34 cellular contexts compared by ENCODE assay signal in the genomic region with DNA sequence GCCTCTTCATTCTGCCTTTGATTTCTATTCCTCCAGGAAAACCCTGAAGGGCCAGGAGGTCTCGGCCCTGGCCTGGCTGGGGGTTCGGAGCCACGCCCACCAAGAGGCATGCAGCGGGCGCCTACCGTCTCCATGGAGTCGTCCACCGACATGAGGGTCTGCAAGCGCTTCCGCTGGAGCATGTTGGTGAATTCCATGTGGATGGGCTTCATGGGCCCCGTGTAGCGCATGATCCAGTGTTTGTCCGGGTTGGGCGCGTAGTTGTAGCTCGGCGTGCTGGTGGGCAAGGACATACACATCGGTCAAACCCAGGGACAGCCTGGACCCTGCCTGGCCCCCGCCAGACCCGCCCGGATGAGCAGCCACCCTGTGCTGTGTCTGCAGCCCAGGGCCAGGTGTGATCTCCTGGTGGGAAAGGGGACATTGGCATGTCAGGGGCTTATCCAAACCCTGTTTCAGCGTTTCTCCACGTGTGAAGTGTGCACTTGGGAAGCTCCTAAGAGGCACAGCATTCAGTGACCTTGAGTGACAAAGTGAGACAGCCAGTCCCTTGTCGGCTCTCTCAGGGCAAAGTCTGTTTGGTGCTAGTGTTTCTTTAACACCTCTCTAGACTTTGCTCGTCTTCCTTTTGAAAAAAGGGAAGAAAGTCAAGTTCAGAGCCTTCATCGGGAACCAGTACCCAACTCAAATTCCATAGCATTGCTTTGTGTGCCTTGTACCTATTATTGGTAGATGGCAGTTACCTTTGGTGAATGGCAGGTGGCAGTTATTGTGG.
"Had no signal": no experiment of that assay in that cellular context is flagged by ENCODE, and none has a peak within 500 bp of the region (broad histone marks: within the 10 kb centered on the region; RNA-seq: fewer than 3 reads in every experiment).

No MANE protein-coding gene starts in this region.

- H3K27ac ChIP-seq: ascending aorta, breast epithelium, coronary artery, dorsolateral prefrontal cortex, foreskin keratinocyte, gastrocnemius medialis, heart left ventricle had no signal

- H3K27me3 Mint-ChIP-seq: activated CD4-positive, alpha-beta memory T cell treated with anti-CD3 and anti-CD28 coated beads for 36 hours; activated CD4-positive, alpha-beta T cell treated with anti-CD3 and anti-CD28 coated beads, Interleukin-2, amount 10 ng/mL, durations not matched to agents 24 days and 14 days; activated CD8-positive, alpha-beta memory T cell treated with anti-CD3 and anti-CD28 coated beads, Interleukin-2, amount 10 ng/mL, durations not matched to agents 7 days and 5 days; activated naive CD8-positive, alpha-beta T cell treated with anti-CD3 and anti-CD28 coated beads, Interleukin-2, amount 10 ng/mL, durations not matched to agents 7 days and 5 days; dendritic cell treated with granulocyte-macrophage colony-stimulating factor and Interleukin-4, amounts not matched to agents 40 ng/mL and 50 ng/mL, for 4 days had no signal

- DNase-seq: activated CD4-positive, alpha-beta memory T cell treated with anti-CD3 and anti-CD28 coated beads for 36 hours; activated CD4-positive, alpha-beta T cell treated with anti-CD3 and anti-CD28 coated beads for 36 hours; activated CD4-positive, alpha-beta T cell treated with anti-CD3 and anti-CD28 coated beads, Interleukin-2, amount 10 ng/mL, durations not matched to agents 24 days and 14 days; activated CD4-positive, CD25-positive, alpha-beta regulatory T cell; activated CD4-positive, CD25-positive, alpha-beta regulatory T cell treated with anti-CD3 and anti-CD28 coated beads, Interleukin-2, amount 50 U/mL, for 72 hours; activated CD8-positive, alpha-beta memory T cell treated with anti-CD3 and anti-CD28 coated beads, Interleukin-2, amount 10 ng/mL, durations not matched to agents 7 days and 5 days; activated CD8-positive, alpha-beta memory T cell treated with anti-CD3 and anti-CD28 coated beads, Interleukin-2, amount 50 U/mL, for 4 hours; activated CD8-positive, alpha-beta T cell treated with anti-CD3 and anti-CD28 coated beads, Interleukin-2, amount 10 ng/mL, durations not matched to agents 7 days and 5 days; activated effector memory CD4-positive, alpha-beta T cell treated with anti-CD3 and anti-CD28 coated beads, Interleukin-2, amount 50 U/mL, for 16 hours; activated naive CD4-positive, alpha-beta T cell treated with anti-CD3 and anti-CD28 coated beads for 36 hours; activated naive CD8-positive, alpha-beta T cell treated with anti-CD3 and anti-CD28 coated beads, Interleukin-2, amount 10 ng/mL, durations not matched to agents 7 days and 5 days; activated T-cell treated with anti-CD3 and anti-CD28 coated beads, Interleukin-2, amount 50 U/mL, for 1 hour; activated T-cell treated with anti-CD3 and anti-CD28 coated beads, Interleukin-2, amount 50 U/mL, for 48 hours; dorsolateral prefrontal cortex; effector memory CD4-positive, alpha-beta T cell; endodermal cell; foreskin keratinocyte; gastrocnemius medialis; glutamatergic neuron; heart left ventricle; T-helper 1 cell; T-helper 17 cell; T1000 had no signal

- H3K9me3 Mint-ChIP-seq: activated CD4-positive, alpha-beta memory T cell treated with anti-CD3 and anti-CD28 coated beads for 36 hours; activated CD4-positive, alpha-beta T cell treated with anti-CD3 and anti-CD28 coated beads, Interleukin-2, amount 10 ng/mL, durations not matched to agents 24 days and 14 days; activated naive CD4-positive, alpha-beta T cell treated with anti-CD3 and anti-CD28 coated beads for 36 hours; activated naive CD4-positive, alpha-beta T cell treated with anti-CD3 and anti-CD28 coated beads, Interleukin-2, amount 50 U/mL, for 72 hours; activated naive CD8-positive, alpha-beta T cell treated with anti-CD3 and anti-CD28 coated beads, Interleukin-2, amount 10 ng/mL, durations not matched to agents 7 days and 5 days; activated T-helper 1 cell treated with anti-CD3 and anti-CD28 coated beads, Interleukin-12 subunit alpha, Interleukin-12 subunit beta, Interleukin-2, Interleukin-4 antibody, amounts not matched to agents 30 ng/mL and 10 ng/mL and 1 ng/mL, durations not matched to agents 14 hours and 24 hours and 36 hours; activated T-helper 2 cell treated with anti-CD3 and anti-CD28 coated beads, Interferon-gamma antibody, Interleukin-2, Interleukin-4, amounts not matched to agents 10 μg/mL and 5 μg/mL and 100 μg/mL, durations not matched to agents 14 hours and 24 hours and 36 hours; central memory CD8-positive, alpha-beta T cell; dendritic cell treated with granulocyte-macrophage colony-stimulating factor and Interleukin-4, amounts not matched to agents 40 ng/mL and 50 ng/mL, for 4 days; endodermal cell; T-helper 2 cell treated with Interferon-gamma antibody and Interleukin-4, amounts not matched to agents 5 μg/mL and 100 μg/mL, for 36 hours had no signal

- H3K36me3 ChIP-seq: breast epithelium had no signal

- H3K4me1 ChIP-seq: ascending aorta, breast epithelium, foreskin keratinocyte, gastrocnemius medialis had no signal

- H3K4me3 ChIP-seq: ascending aorta, breast epithelium, coronary artery, dorsolateral prefrontal cortex, gastrocnemius medialis, heart left ventricle had no signal

- H3K27me3 ChIP-seq: ascending aorta, breast epithelium, dorsolateral prefrontal cortex, foreskin keratinocyte, gastrocnemius medialis, heart left ventricle had no signal

- H3K4me3 Mint-ChIP-seq: activated CD4-positive, alpha-beta memory T cell treated with anti-CD3 and anti-CD28 coated beads for 36 hours; activated CD4-positive, alpha-beta T cell treated with anti-CD3 and anti-CD28 coated beads for 36 hours; activated CD4-positive, alpha-beta T cell treated with anti-CD3 and anti-CD28 coated beads, Interleukin-2, amount 10 ng/mL, durations not matched to agents 24 days and 14 days; activated CD8-positive, alpha-beta memory T cell treated with anti-CD3 and anti-CD28 coated beads, Interleukin-2, amount 10 ng/mL, durations not matched to agents 7 days and 5 days; activated CD8-positive, alpha-beta T cell treated with anti-CD3 and anti-CD28 coated beads, Interleukin-2, amount 10 ng/mL, durations not matched to agents 7 days and 5 days; activated naive CD4-positive, alpha-beta T cell treated with anti-CD3 and anti-CD28 coated beads for 36 hours; activated naive CD8-positive, alpha-beta T cell treated with anti-CD3 and anti-CD28 coated beads, Interleukin-2, amount 10 ng/mL, durations not matched to agents 7 days and 5 days; activated T-helper 1 cell treated with anti-CD3 and anti-CD28 coated beads, Interleukin-12 subunit alpha, Interleukin-12 subunit beta, Interleukin-2, Interleukin-4 antibody, amounts not matched to agents 30 ng/mL and 10 ng/mL and 1 ng/mL, durations not matched to agents 14 hours and 24 hours and 36 hours; brain; central memory CD8-positive, alpha-beta T cell; dendritic cell treated with granulocyte-macrophage colony-stimulating factor and Interleukin-4, amounts not matched to agents 40 ng/mL and 50 ng/mL, for 4 days; endodermal cell; T-helper 17 cell; T-helper 2 cell treated with Interferon-gamma antibody and Interleukin-4, amounts not matched to agents 5 μg/mL and 100 μg/mL, for 36 hours had no signal

- H3K9me3 ChIP-seq: ascending aorta, breast epithelium, gastrocnemius medialis had no signal

- H3K27ac Mint-ChIP-seq: activated CD4-positive, alpha-beta memory T cell treated with anti-CD3 and anti-CD28 coated beads for 36 hours; activated CD4-positive, alpha-beta T cell treated with anti-CD3 and anti-CD28 coated beads for 36 hours; activated CD4-positive, alpha-beta T cell treated with anti-CD3 and anti-CD28 coated beads, Interleukin-2, amount 10 ng/mL, durations not matched to agents 24 days and 14 days; activated CD8-positive, alpha-beta memory T cell treated with anti-CD3 and anti-CD28 coated beads, Interleukin-2, amount 10 ng/mL, durations not matched to agents 7 days and 5 days; activated CD8-positive, alpha-beta T cell treated with anti-CD3 and anti-CD28 coated beads, Interleukin-2, amount 10 ng/mL, durations not matched to agents 7 days and 5 days; activated naive CD4-positive, alpha-beta T cell treated with anti-CD3 and anti-CD28 coated beads for 36 hours; activated naive CD4-positive, alpha-beta T cell treated with anti-CD3 and anti-CD28 coated beads, Interleukin-2, amount 50 U/mL, for 72 hours; activated naive CD8-positive, alpha-beta T cell treated with anti-CD3 and anti-CD28 coated beads, Interleukin-2, amount 10 ng/mL, durations not matched to agents 7 days and 5 days; activated T-helper 1 cell treated with anti-CD3 and anti-CD28 coated beads, Interleukin-12 subunit alpha, Interleukin-12 subunit beta, Interleukin-2, Interleukin-4 antibody, amounts not matched to agents 30 ng/mL and 10 ng/mL and 1 ng/mL, durations not matched to agents 14 hours and 24 hours and 36 hours; activated T-helper 2 cell treated with anti-CD3 and anti-CD28 coated beads, Interferon-gamma antibody, Interleukin-2, Interleukin-4, amounts not matched to agents 10 μg/mL and 5 μg/mL and 100 μg/mL, durations not matched to agents 14 hours and 24 hours and 36 hours; brain; endodermal cell; T-helper 17 cell; T-helper 2 cell treated with Interferon-gamma antibody and Interleukin-4, amounts not matched to agents 5 μg/mL and 100 μg/mL, for 36 hours had no signal

- ATAC-seq: activated CD4-positive, alpha-beta T cell treated with anti-CD3 and anti-CD28 coated beads for 36 hours; activated CD8-positive, alpha-beta memory T cell treated with anti-CD3 and anti-CD28 coated beads, Interleukin-2, amount 10 ng/mL, durations not matched to agents 7 days and 5 days; activated CD8-positive, alpha-beta T cell treated with anti-CD3 and anti-CD28 coated beads, Interleukin-2, amount 10 ng/mL, durations not matched to agents 7 days and 5 days; activated naive CD4-positive, alpha-beta T cell treated with anti-CD3 and anti-CD28 coated beads, Interleukin-2, amount 50 U/mL, for 72 hours; esophagus mucosa; foreskin keratinocyte; gastrocnemius medialis; heart left ventricle; T-helper 17 cell had no signal

- H3K36me3 Mint-ChIP-seq: activated CD4-positive, alpha-beta memory T cell treated with anti-CD3 and anti-CD28 coated beads for 36 hours; activated CD8-positive, alpha-beta memory T cell treated with anti-CD3 and anti-CD28 coated beads, Interleukin-2, amount 10 ng/mL, durations not matched to agents 7 days and 5 days; activated naive CD4-positive, alpha-beta T cell treated with anti-CD3 and anti-CD28 coated beads, Interleukin-2, amount 50 U/mL, for 72 hours; activated naive CD8-positive, alpha-beta T cell treated with anti-CD3 and anti-CD28 coated beads, Interleukin-2, amount 10 ng/mL, durations not matched to agents 7 days and 5 days had no signal

- H3K4me1 Mint-ChIP-seq: activated CD4-positive, alpha-beta T cell treated with anti-CD3 and anti-CD28 coated beads for 36 hours; activated CD4-positive, alpha-beta T cell treated with anti-CD3 and anti-CD28 coated beads, Interleukin-2, amount 10 ng/mL, durations not matched to agents 24 days and 14 days; activated CD8-positive, alpha-beta memory T cell treated with anti-CD3 and anti-CD28 coated beads, Interleukin-2, amount 10 ng/mL, durations not matched to agents 7 days and 5 days; activated naive CD8-positive, alpha-beta T cell treated with anti-CD3 and anti-CD28 coated beads, Interleukin-2, amount 10 ng/mL, durations not matched to agents 7 days and 5 days had no signal
